Comparison of ENCODE assay signal across 1 cellular context in genomic region chr19:39935262-39935661, GRCh38.
TF ChIP-seq lines count a peak whose summit lies in the region.

No MANE protein-coding gene starts in this region.

TF ChIP-seq in H1, 55 proteins besides CTCF, POLR2A, EP300 and RAD21:
- TF ChIP-seq SIN3A (conservative IDR thresholded peaks at IDR 0.05 in 1 of 2, IDR thresholded peaks at IDR 0.05 in 1 of 2; ENCODE audit: low read depth in 1 of 2, low read length in 2 of 2) (no peak), NRF1 (IDR thresholded peaks at IDR 0.05; ENCODE audit: low read depth, low read length) (no peak), GABPA (IDR thresholded peaks at IDR 0.05; ENCODE audit: borderline replicate concordance, insufficient read depth, low read length) (no peak), ASH2L (IDR thresholded peaks at IDR 0.05; ENCODE audit: low read length) (no peak), SUZ12 (IDR thresholded peaks at IDR 0.05; ENCODE audit: low read length) (no peak)
TF ChIP-seq in H1: peak in this region for 0.
